9 cellular contexts compared by ENCODE assay signal in the genomic region with DNA sequence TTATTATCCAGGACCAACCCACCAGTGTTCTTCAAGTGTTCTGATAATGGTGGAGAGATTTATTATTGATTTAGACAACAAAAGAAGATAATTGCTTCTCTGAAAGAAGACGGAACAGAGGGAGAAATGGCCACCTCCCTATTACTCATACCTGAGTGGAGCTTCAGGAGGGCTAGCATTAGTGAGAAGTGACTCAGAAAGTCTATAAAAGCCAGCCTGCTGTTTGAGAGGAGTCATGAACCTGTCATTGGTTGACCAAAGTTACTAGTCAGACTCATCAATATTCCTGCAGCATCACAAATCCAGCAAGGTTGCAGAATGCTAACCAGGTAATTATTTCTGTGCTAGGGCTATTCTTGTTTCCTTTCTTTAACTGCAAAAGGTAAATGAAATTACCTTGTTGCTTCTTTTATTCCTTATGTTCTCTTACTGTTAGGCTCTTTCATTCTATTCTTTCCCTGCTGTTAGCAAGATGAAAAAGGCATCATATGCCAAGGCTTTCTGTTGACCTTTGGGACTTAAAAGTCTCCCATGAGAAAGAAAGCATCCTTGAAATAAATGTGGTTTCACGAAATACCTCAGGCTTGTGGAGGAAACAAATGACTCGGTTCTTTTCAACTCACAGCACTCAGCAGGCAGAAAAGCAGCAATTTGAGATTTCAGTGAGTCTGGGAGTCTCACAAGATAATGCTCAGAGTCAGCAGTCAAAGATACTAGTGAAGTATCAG.
DNase-seq lines count a peak whose midpoint lies in the region; ATAC-seq and TF ChIP-seq lines count a peak whose summit lies in the region.
"Had no signal": no experiment of that assay in that cellular context is flagged by ENCODE, and none has a peak within 500 bp of the region (broad histone marks: within the 10 kb centered on the region; RNA-seq: fewer than 3 reads in every experiment).

No MANE protein-coding gene starts in this region.

- peak overlapping the region; percentile 64 for H2AFZ ChIP-seq in ACC112 (ENCODE audit: low read length, unreplicated experiment)

- CTCF ChIA-PET in Caco-2 (lab: Charles Lee), result no interaction called here

- ATAC-seq in SK-N-SH treated with all-trans-retinoic acid at 6 μM for 48 hours, result peak; percentile 90
- no peak for ATAC-seq in GM19455 (IDR thresholded peaks at IDR 0.05; ENCODE audit: unreplicated experiment)
- ATAC-seq: activated CD8-positive, alpha-beta T cell treated with anti-CD3 and anti-CD28 coated beads for 36 hours had no signal

- H3K36me3 Mint-ChIP-seq in glutamatergic neuron (ENCODE audit: unreplicated experiment), result no peaks in the 10 kb centered on the region
- no peaks in the 10 kb centered on the region for H3K36me3 Mint-ChIP-seq in Caco-2 (ENCODE audit: insufficient read depth, unreplicated experiment)

- intact Hi-C loops in Caco-2 (cut with micrococcal nuclease; ENCODE audit: unreplicated experiment), result no loop called here

- POLR2A ChIA-PET in Caco-2 (lab: Charles Lee), result no interaction called here

- H3K9me3 Mint-ChIP-seq in glutamatergic neuron (ENCODE audit: unreplicated experiment) (peaks cover 2% of the 10 kb centered on the region), Caco-2 (ENCODE audit: unreplicated experiment) (no peaks in the 10 kb centered on the region)
- H3K9me3 Mint-ChIP-seq: activated CD8-positive, alpha-beta T cell treated with anti-CD3 and anti-CD28 coated beads for 36 hours had no signal

- H3K27ac ChIP-seq in ACC112 (ENCODE audit: low read depth, low read length), result peak overlapping the region; percentile 91

- DNase-seq in HCEC 1CT (peak; percentile 82), glutamatergic neuron (no peak), Caco-2 (no peak), NCI-H1092 treated with DMSO at 0.1 percent for 48 hours (lab: John Stamatoyannopoulos, UW) (no peak)
- no peak for DNase-seq in activated naive CD4-positive, alpha-beta T cell (lab: John Stamatoyannopoulos, UW)
- DNase-seq: activated CD8-positive, alpha-beta T cell treated with anti-CD3 and anti-CD28 coated beads for 36 hours had no signal

- no peaks in the 10 kb centered on the region for H3K27me3 Mint-ChIP-seq in glutamatergic neuron (ENCODE audit: unreplicated experiment)
- no peaks in the 10 kb centered on the region for H3K27me3 Mint-ChIP-seq in Caco-2 (ENCODE audit: insufficient read depth, unreplicated experiment)
- H3K27me3 Mint-ChIP-seq: activated CD8-positive, alpha-beta T cell treated with anti-CD3 and anti-CD28 coated beads for 36 hours had no signal

- H3K9me3 ChIP-seq in Caco-2, result peaks cover 3% of the 10 kb centered on the region; the same call in 1 of the 2 replicates

- H3K27ac Mint-ChIP-seq in glutamatergic neuron (ENCODE audit: unreplicated experiment), result peak overlapping the region; percentile 81
- H3K27ac Mint-ChIP-seq in Caco-2 (ENCODE audit: unreplicated experiment), result no peak overlapping the region
- H3K27ac Mint-ChIP-seq: activated CD8-positive, alpha-beta T cell treated with anti-CD3 and anti-CD28 coated beads for 36 hours had no signal

- BruUV-seq in Caco-2 (replicated peaks; lab: Mats Ljungman, UMichigan), result no TSS peak

- no peaks in the 10 kb centered on the region for H3K27me3 ChIP-seq in ACC112 (ENCODE audit: insufficient read depth, low read length)
- H3K27me3 ChIP-seq in Caco-2 (replicated peaks; ENCODE audit: control insufficient read depth, insufficient read depth, low read length), result no peaks in the 10 kb centered on the region

- H3K4me1 Mint-ChIP-seq in glutamatergic neuron (ENCODE audit: low read depth, unreplicated experiment), result peaks cover 32% of the 10 kb centered on the region
- H3K4me1 Mint-ChIP-seq in Caco-2 (ENCODE audit: low read depth, unreplicated experiment), result no peaks in the 10 kb centered on the region

- no peaks in the 10 kb centered on the region for H3K79me2 ChIP-seq in ACC112 (ENCODE audit: control insufficient read depth, insufficient read depth, low read length, unreplicated experiment)

- H3K4me3 ChIP-seq in ACC112 (ENCODE audit: low read depth, low read length) (peak overlapping the region; percentile 51), Caco-2 (ENCODE audit: low read depth, low read length) (no peak overlapping the region)

- H3K36me3 ChIP-seq in ACC112 (ENCODE audit: insufficient read depth, low read length), result no peaks in the 10 kb centered on the region
- no peaks in the 10 kb centered on the region for H3K36me3 ChIP-seq in Caco-2 (ENCODE audit: control insufficient read depth, insufficient read depth, low read length)

- no peak for TF ChIP-seq CTCF in glutamatergic neuron (IDR thresholded peaks at IDR 0.05; ENCODE audit: partially characterized antibody, unreplicated experiment)
- no peak for TF ChIP-seq CTCF in Caco-2 (IDR thresholded peaks at IDR 0.05; ENCODE audit: insufficient read depth in 1 of 2, low read depth in 1 of 2, low read length in 1 of 2, severe bottlenecking in 1 of 2, unreplicated experiment in 1 of 2)

- H3K4me1 ChIP-seq in ACC112 (ENCODE audit: control insufficient read depth, insufficient read depth, low read length, unreplicated experiment) (peaks cover 28% of the 10 kb centered on the region), Caco-2 (0 out of 2 replicates have a peak, but pooled peaks cover 5% of the 10 kb centered on the region)

- H3K4me3 Mint-ChIP-seq in glutamatergic neuron (ENCODE audit: unreplicated experiment) (peak overlapping the region; percentile 63), Caco-2 (ENCODE audit: unreplicated experiment) (no peak overlapping the region)
- H3K4me3 Mint-ChIP-seq: activated CD8-positive, alpha-beta T cell treated with anti-CD3 and anti-CD28 coated beads for 36 hours had no signal

TF ChIP-seq in SK-N-SH treated with all-trans-retinoic acid at 6 μM for 48 hours, 23 proteins besides CTCF, POLR2A, EP300 and RAD21 (continues in another document):
- TF ChIP-seq, protein P1, sequence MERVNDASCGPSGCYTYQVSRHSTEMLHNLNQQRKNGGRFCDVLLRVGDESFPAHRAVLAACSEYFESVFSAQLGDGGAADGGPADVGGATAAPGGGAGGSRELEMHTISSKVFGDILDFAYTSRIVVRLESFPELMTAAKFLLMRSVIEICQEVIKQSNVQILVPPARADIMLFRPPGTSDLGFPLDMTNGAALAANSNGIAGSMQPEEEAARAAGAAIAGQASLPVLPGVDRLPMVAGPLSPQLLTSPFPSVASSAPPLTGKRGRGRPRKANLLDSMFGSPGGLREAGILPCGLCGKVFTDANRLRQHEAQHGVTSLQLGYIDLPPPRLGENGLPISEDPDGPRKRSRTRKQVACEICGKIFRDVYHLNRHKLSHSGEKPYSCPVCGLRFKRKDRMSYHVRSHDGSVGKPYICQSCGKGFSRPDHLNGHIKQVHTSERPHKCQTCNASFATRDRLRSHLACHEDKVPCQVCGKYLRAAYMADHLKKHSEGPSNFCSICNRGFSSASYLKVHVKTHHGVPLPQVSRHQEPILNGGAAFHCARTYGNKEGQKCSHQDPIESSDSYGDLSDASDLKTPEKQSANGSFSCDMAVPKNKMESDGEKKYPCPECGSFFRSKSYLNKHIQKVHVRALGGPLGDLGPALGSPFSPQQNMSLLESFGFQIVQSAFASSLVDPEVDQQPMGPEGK (CRISPR knock-in tag; IDR thresholded peaks at IDR 0.05; ENCODE audit: borderline replicate concordance), result no peak
- TF ChIP-seq, protein P2, sequence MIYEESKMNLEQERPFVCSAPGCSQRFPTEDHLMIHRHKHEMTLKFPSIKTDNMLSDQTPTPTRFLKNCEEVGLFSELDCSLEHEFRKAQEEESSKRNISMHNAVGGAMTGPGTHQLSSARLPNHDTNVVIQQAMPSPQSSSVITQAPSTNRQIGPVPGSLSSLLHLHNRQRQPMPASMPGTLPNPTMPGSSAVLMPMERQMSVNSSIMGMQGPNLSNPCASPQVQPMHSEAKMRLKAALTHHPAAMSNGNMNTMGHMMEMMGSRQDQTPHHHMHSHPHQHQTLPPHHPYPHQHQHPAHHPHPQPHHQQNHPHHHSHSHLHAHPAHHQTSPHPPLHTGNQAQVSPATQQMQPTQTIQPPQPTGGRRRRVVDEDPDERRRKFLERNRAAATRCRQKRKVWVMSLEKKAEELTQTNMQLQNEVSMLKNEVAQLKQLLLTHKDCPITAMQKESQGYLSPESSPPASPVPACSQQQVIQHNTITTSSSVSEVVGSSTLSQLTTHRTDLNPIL (CRISPR knock-in tag; IDR thresholded peaks at IDR 0.05; ENCODE audit: low read depth), result no peak
- TF ChIP-seq PPARA (CRISPR knock-in tag; IDR thresholded peaks at IDR 0.05; ENCODE audit: borderline replicate concordance) (no peak), ARNTL (CRISPR knock-in tag; IDR thresholded peaks at IDR 0.05; ENCODE audit: borderline replicate concordance, low read depth) (no peak), ZNF8 (CRISPR knock-in tag; IDR thresholded peaks at IDR 0.05) (no peak), ZNF70 (CRISPR knock-in tag; IDR thresholded peaks at IDR 0.05) (no peak), TOX (CRISPR knock-in tag; IDR thresholded peaks at IDR 0.05; ENCODE audit: borderline replicate concordance) (no peak), ZNF565 (CRISPR knock-in tag; conservative IDR thresholded peaks at IDR 0.05; ENCODE audit: low read depth) (no peak), OSR1 (CRISPR knock-in tag; IDR thresholded peaks at IDR 0.05) (no peak), ZFP3 (CRISPR knock-in tag; IDR thresholded peaks at IDR 0.05) (no peak), SNAI2 (CRISPR knock-in tag; IDR thresholded peaks at IDR 0.05) (no peak), ZFP30 (CRISPR knock-in tag; IDR thresholded peaks at IDR 0.05) (no peak), ZC3H10 (CRISPR knock-in tag; IDR thresholded peaks at IDR 0.05) (no peak), TCF4 (CRISPR knock-in tag; IDR thresholded peaks at IDR 0.05; ENCODE audit: borderline replicate concordance) (no peak)
- TF ChIP-seq, protein P3, sequence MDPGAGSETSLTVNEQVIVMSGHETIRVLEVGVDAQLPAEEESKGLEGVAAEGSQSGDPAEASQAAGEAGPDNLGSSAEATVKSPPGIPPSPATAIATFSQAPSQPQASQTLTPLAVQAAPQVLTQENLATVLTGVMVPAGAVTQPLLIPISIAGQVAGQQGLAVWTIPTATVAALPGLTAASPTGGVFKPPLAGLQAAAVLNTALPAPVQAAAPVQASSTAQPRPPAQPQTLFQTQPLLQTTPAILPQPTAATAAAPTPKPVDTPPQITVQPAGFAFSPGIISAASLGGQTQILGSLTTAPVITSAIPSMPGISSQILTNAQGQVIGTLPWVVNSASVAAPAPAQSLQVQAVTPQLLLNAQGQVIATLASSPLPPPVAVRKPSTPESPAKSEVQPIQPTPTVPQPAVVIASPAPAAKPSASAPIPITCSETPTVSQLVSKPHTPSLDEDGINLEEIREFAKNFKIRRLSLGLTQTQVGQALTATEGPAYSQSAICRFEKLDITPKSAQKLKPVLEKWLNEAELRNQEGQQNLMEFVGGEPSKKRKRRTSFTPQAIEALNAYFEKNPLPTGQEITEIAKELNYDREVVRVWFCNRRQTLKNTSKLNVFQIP (CRISPR knock-in tag; IDR thresholded peaks at IDR 0.05; ENCODE audit: borderline replicate concordance, low read depth), result no peak
